ENCODE assay signal across 8 cellular contexts in the genomic region with DNA sequence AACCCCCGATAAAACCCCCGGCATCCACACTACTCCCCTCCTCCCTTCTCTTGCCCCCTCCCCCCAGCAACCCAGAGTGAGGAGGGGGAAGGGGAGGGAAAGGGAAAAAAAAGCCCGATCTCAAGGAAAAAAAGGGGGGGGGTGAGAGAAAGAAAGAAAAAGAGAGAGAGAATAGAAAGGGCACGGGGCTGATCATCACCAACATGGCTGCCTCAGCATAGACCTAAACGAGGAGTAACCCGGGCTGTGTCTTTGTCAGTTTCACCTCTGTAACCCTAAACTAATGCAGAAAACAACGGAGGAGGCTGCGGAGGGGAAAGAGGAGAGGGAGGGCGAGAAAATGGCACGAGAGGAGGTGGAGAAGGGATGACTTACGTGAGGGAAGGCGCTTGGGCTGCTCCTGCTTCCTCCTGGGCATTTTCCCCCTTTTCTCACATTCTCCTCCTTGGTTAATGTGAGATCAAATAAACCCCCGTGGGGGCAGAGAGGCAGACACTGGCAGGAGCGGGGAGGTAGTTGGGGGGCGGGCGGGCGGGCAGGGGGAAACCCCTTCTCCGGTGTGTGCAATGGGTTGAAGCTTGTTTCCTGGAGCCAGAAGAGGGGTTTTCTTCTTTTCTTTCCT. TPM values are rescaled to one million over a fixed set of nuclear protein-coding genes. Genes with fewer than 3 reads are reported as not detected.
A peak's percentile ranks its signal among the peaks of the same experiment; 100 is the strongest.
DNase-seq lines count a peak whose midpoint lies in the region; ATAC-seq, FAIRE-seq and TF ChIP-seq lines count a peak whose summit lies in the region.

No MANE protein-coding gene starts in this region.

- no peaks in the 10 kb centered on the region for H3K9me3 ChIP-seq in kidney (ENCODE audit: control insufficient read depth in 1 of 2, low read length in 2 of 2)

- ATAC-seq in GM18519 (IDR thresholded peaks at IDR 0.05; ENCODE audit: low FRiP score, unreplicated experiment) = no peak

- peak overlapping the region; percentile 93 to 94 for H3K9ac ChIP-seq in kidney (ENCODE audit: low read length in 2 of 2)

- H3K27me3 Mint-ChIP-seq in T-helper 2 cell treated with Interferon-gamma antibody and Interleukin-4, amounts not matched to agents 5 μg/mL and 100 μg/mL, for 36 hours (ENCODE audit: low read depth) = peaks cover 7% of the 10 kb centered on the region
- no peaks in the 10 kb centered on the region for H3K27me3 Mint-ChIP-seq in MCF 10A (ENCODE audit: insufficient read depth, unreplicated experiment)

- H3K27ac Mint-ChIP-seq in T-helper 2 cell treated with Interferon-gamma antibody and Interleukin-4, amounts not matched to agents 5 μg/mL and 100 μg/mL, for 36 hours = peak overlapping the region; percentile 93
- peak overlapping the region; percentile 80 for H3K27ac Mint-ChIP-seq in MCF 10A (ENCODE audit: low read depth, unreplicated experiment)

- H3K36me3 ChIP-seq in kidney (ENCODE audit: control insufficient read depth in 1 of 2, insufficient read depth in 2 of 2, low read length in 2 of 2) = no peaks in the 10 kb centered on the region

- POLR2A ChIA-PET in MCF 10A (lab: Yijun Ruan, JAX) = interaction anchor here (0.6 to 2.0 kb wide), 7 partner anchors 14 to 321 kb away, joined by 3 to 14 read pairs (median 6); no protein-coding TSS in a partner anchor

- peaks cover 9 to 24% of the 10 kb centered on the region in 2 donors for H3K4me1 ChIP-seq in kidney (ENCODE audit: control insufficient read depth in 1 of 2, insufficient read depth in 1 of 2, low read depth in 1 of 2, low read length in 2 of 2)

- H3K36me3 Mint-ChIP-seq in T-helper 2 cell treated with Interferon-gamma antibody and Interleukin-4, amounts not matched to agents 5 μg/mL and 100 μg/mL, for 36 hours (ENCODE audit: low read depth) = peaks cover 8% of the 10 kb centered on the region
- H3K36me3 Mint-ChIP-seq in MCF 10A (ENCODE audit: insufficient read depth, unreplicated experiment) = no peaks in the 10 kb centered on the region

- no TSS peak for BruUV-seq in MCF 10A (replicated peaks; lab: Mats Ljungman, UMichigan)

- no peaks in the 10 kb centered on the region for H3K9me3 Mint-ChIP-seq in T-helper 2 cell treated with Interferon-gamma antibody and Interleukin-4, amounts not matched to agents 5 μg/mL and 100 μg/mL, for 36 hours
- H3K9me3 Mint-ChIP-seq in MCF 10A (ENCODE audit: unreplicated experiment) = no peaks in the 10 kb centered on the region

- peak overlapping the region; percentile 95 for H3K4me3 Mint-ChIP-seq in T-helper 2 cell treated with Interferon-gamma antibody and Interleukin-4, amounts not matched to agents 5 μg/mL and 100 μg/mL, for 36 hours
- H3K4me3 Mint-ChIP-seq in MCF 10A (ENCODE audit: unreplicated experiment) = peak overlapping the region; percentile 88

- intact Hi-C loops in MCF 10A (cut with micrococcal nuclease) = loop anchor here (2.0 to 5.0 kb wide), 3 partner anchors 17 to 239 kb away; partner anchors contain the start of gene LSM6
- intact Hi-C loops in kidney (cut with DNase I) = no loop called here

- peaks cover 37% of the 10 kb centered on the region for H3K4me1 Mint-ChIP-seq in T-helper 2 cell treated with Interferon-gamma antibody and Interleukin-4, amounts not matched to agents 5 μg/mL and 100 μg/mL, for 36 hours (ENCODE audit: low read depth)
- H3K4me1 Mint-ChIP-seq in MCF 10A (ENCODE audit: insufficient read depth, unreplicated experiment) = peaks cover 38% of the 10 kb centered on the region

- H3K27ac ChIP-seq in kidney (ENCODE audit: low read depth in 2 of 2, low read length in 2 of 2) = peak overlapping the region; percentile 87 to 93

- DNase-seq in HK-2 (ENCODE audit: unreplicated experiment) = peak; percentile 37
- DNase-seq in T-helper 2 cell treated with Interferon-gamma antibody and Interleukin-4, amounts not matched to agents 5 μg/mL and 100 μg/mL, for 36 hours (ENCODE audit: low spot score) = peak; percentile 33
- peak; percentile 50 for DNase-seq in MCF 10A (ENCODE audit: unreplicated experiment)
- DNase-seq in kidney = no peak
- DNase-seq in stimulated activated CD4-positive, alpha-beta T cell treated with anti-CD3 and anti-CD28 coated beads, Interleukin-1b, Interleukin-23, amount 100 ng/mL, for 24 hours (ENCODE audit: low read depth in 4 of 4, low spot score in 1 of 4) = peak; percentile 12 to 18 (median 14)
- no peak for DNase-seq in T1000 (lab: John Stamatoyannopoulos, UW)

- H3K4me3 ChIP-seq in GM08714 (ENCODE audit: low read length) = peak overlapping the region; percentile 89
- H3K4me3 ChIP-seq in kidney (ENCODE audit: low read length in 2 of 2) = peak overlapping the region; percentile 91 to 99

- no peak for FAIRE-seq in kidney (lab: Jason Lieb, UNC)

- TF ChIP-seq CTCF in MCF 10A (IDR thresholded peaks at IDR 0.05; ENCODE audit: unreplicated experiment) (no peak), kidney (IDR thresholded peaks at IDR 0.05; ENCODE audit: borderline replicate concordance, extremely low read depth, insufficient read depth) (no peak)

- CTCF ChIA-PET in MCF 10A (lab: Yijun Ruan, JAX) = interaction anchor here (0.7 kb wide), 1 partner anchor 980 kb away, joined by 3 read pairs; no protein-coding TSS in a partner anchor

RNA-seq across cellular contexts. Expression of gene ZNF827, which starts 0.5 kb away (rescaled TPM):
- total RNA-seq in MCF 10A (2022) (11.3 and 22.4 TPM in 2 replicates), kidney (22.6 TPM)
- 3.5 TPM for polyA plus RNA-seq in kidney (ENCODE audit: insufficient read depth, low read depth, low replicate concordance)

Comparison
In these comparisons a context has a peak if more than half of its experiments do, and no peak if none do; other contexts are left out.
1. DNase-seq: peak in HK-2 (single experiment), T-helper 2 cell treated with Interferon-gamma antibody and Interleukin-4, amounts not matched to agents 5 μg/mL and 100 μg/mL, for 36 hours (single experiment), MCF 10A (single experiment) and stimulated activated CD4-positive, alpha-beta T cell treated with anti-CD3 and anti-CD28 coated beads, Interleukin-1b, Interleukin-23, amount 100 ng/mL, for 24 hours (4 of 4); none in kidney (single experiment) and T1000 (single experiment).